19 cellular contexts compared by ENCODE assay signal in the genomic region with DNA sequence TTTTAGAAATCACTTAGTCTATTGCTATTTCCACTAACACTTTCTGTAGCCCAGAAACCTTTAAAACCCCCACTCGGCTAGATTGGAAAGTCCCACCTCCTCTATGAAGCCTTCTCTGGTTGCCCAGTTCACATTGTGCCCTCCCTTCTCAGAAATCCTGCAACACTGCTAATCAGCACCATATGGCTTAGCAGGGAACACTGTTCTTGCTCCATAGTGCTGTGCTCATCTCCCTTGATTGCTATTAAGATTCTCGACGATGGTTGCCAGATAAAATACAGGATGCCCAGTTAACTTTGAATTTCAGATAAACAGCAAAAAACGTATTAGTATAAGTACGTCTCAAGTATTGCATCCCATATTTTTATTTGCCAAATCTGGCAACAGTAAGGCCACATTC. TPM values are rescaled to one million over a fixed set of nuclear protein-coding genes. Genes with fewer than 3 reads are reported as not detected.
DNase-seq lines count a peak whose midpoint lies in the region; ATAC-seq and TF ChIP-seq lines count a peak whose summit lies in the region.
"Had no signal": no experiment of that assay in that cellular context is flagged by ENCODE, and none has a peak within 500 bp of the region (broad histone marks: within the 10 kb centered on the region; RNA-seq: fewer than 3 reads in every experiment).

No MANE protein-coding gene starts in this region.

- DNase-seq in GM23248 (peak; percentile 74), adipocyte (ENCODE audit: low read depth) (peak; percentile 90), fibroblast of villous mesenchyme (ENCODE audit: low read depth) (peak; percentile 80), 8988T (no peak), NCI-H2227 treated with DMSO at 0.1 percent for 48 hours (lab: John Stamatoyannopoulos, UW) (no peak)
- no peak for DNase-seq in activated CD8-positive, alpha-beta T cell treated with anti-CD3 and anti-CD28 coated beads, Interleukin-2, amount 10 ng/mL, durations not matched to agents 7 days and 5 days
- DNase-seq: activated CD4-positive, alpha-beta T cell treated with anti-CD3 and anti-CD28 coated beads for 4 hours; activated CD8-positive, alpha-beta memory T cell treated with anti-CD3 and anti-CD28 coated beads, Interleukin-2, amount 50 U/mL, for 48 hours; activated effector memory CD4-positive, alpha-beta T cell treated with Interleukin-2 at 50 U/mL for 16 hours; activated naive CD8-positive, alpha-beta T cell treated with anti-CD3 and anti-CD28 coated beads, Interleukin-2, amount 50 U/mL, for 24 hours; DMS153; effector CD8-positive, alpha-beta T cell; naive B cell; RPMI8226; upper lobe of left lung had no signal

- no peaks in the 10 kb centered on the region for H3K27me3 Mint-ChIP-seq in activated CD8-positive, alpha-beta T cell treated with anti-CD3 and anti-CD28 coated beads, Interleukin-2, amount 10 ng/mL, durations not matched to agents 7 days and 5 days (ENCODE audit: low read depth)
- H3K27me3 Mint-ChIP-seq: activated naive CD8-positive, alpha-beta T cell treated with anti-CD3 and anti-CD28 coated beads, Interleukin-2, amount 50 U/mL, for 24 hours; naive B cell; stimulated activated naive CD8-positive, alpha-beta T cell treated with anti-CD3 and anti-CD28 coated beads, Interleukin-15, Interleukin-2, amounts not matched to agents 100 ng/mL and 50 ng/mL, for 24 hours had no signal

- no peak overlapping the region for H3K9ac ChIP-seq in GM23248
- no peak overlapping the region for H3K9ac ChIP-seq in adipocyte (ENCODE audit: low read length)

- H3K9me3 ChIP-seq in GM23248 (ENCODE audit: low read depth) (no peaks in the 10 kb centered on the region), adipocyte (ENCODE audit: control insufficient read depth, low read length) (no peaks in the 10 kb centered on the region)
- H3K9me3 ChIP-seq: upper lobe of left lung had no signal

- H3K4me2 ChIP-seq in GM23248 (ENCODE audit: unreplicated experiment): no peak overlapping the region

- H3K4me1 ChIP-seq in GM23248 (ENCODE audit: insufficient read depth) (peaks cover 58% of the 10 kb centered on the region), adipocyte (ENCODE audit: control insufficient read depth, insufficient read depth, low read length) (peaks cover 64% of the 10 kb centered on the region)

- H3K9me3 Mint-ChIP-seq in activated CD8-positive, alpha-beta T cell treated with anti-CD3 and anti-CD28 coated beads, Interleukin-2, amount 10 ng/mL, durations not matched to agents 7 days and 5 days (ENCODE audit: insufficient read depth): no peaks in the 10 kb centered on the region
- H3K9me3 Mint-ChIP-seq: activated naive CD8-positive, alpha-beta T cell treated with anti-CD3 and anti-CD28 coated beads, Interleukin-2, amount 50 U/mL, for 24 hours; CD14-positive monocyte; naive B cell; stimulated activated naive CD8-positive, alpha-beta T cell treated with anti-CD3 and anti-CD28 coated beads, Interleukin-15, Interleukin-2, amounts not matched to agents 100 ng/mL and 50 ng/mL, for 24 hours had no signal

- H3K27ac Mint-ChIP-seq in activated CD8-positive, alpha-beta T cell treated with anti-CD3 and anti-CD28 coated beads, Interleukin-2, amount 10 ng/mL, durations not matched to agents 7 days and 5 days: no peak overlapping the region
- H3K27ac Mint-ChIP-seq: activated naive CD8-positive, alpha-beta T cell treated with anti-CD3 and anti-CD28 coated beads, Interleukin-2, amount 50 U/mL, for 24 hours; CD14-positive monocyte; stimulated activated naive CD8-positive, alpha-beta T cell treated with anti-CD3 and anti-CD28 coated beads, Interleukin-15, Interleukin-2, amounts not matched to agents 100 ng/mL and 50 ng/mL, for 24 hours had no signal

- no peak for TF ChIP-seq CTCF in fibroblast of villous mesenchyme (IDR thresholded peaks at IDR 0.05; ENCODE audit: insufficient read depth, low read depth, low read length)

- peaks cover 27% of the 10 kb centered on the region for H3F3A ChIP-seq in GM23248 (ENCODE audit: insufficient read depth)

- H3K4me3 Mint-ChIP-seq in activated CD8-positive, alpha-beta T cell treated with anti-CD3 and anti-CD28 coated beads, Interleukin-2, amount 10 ng/mL, durations not matched to agents 7 days and 5 days: no peak overlapping the region
- H3K4me3 Mint-ChIP-seq: activated naive CD8-positive, alpha-beta T cell treated with anti-CD3 and anti-CD28 coated beads, Interleukin-2, amount 50 U/mL, for 24 hours; CD14-positive monocyte; stimulated activated naive CD8-positive, alpha-beta T cell treated with anti-CD3 and anti-CD28 coated beads, Interleukin-15, Interleukin-2, amounts not matched to agents 100 ng/mL and 50 ng/mL, for 24 hours had no signal

- H4K20me1 ChIP-seq in GM23248 (ENCODE audit: insufficient read depth): no peaks in the 10 kb centered on the region

- H3K79me2 ChIP-seq in GM23248 (ENCODE audit: insufficient read depth): no peaks in the 10 kb centered on the region

- H3K27me3 ChIP-seq in GM23248 (replicated peaks; ENCODE audit: insufficient read depth) (no peaks in the 10 kb centered on the region), adipocyte (replicated peaks; ENCODE audit: control insufficient read depth, insufficient read depth, low read length) (no peaks in the 10 kb centered on the region)
- H3K27me3 ChIP-seq: upper lobe of left lung had no signal

- H3K36me3 Mint-ChIP-seq in activated CD8-positive, alpha-beta T cell treated with anti-CD3 and anti-CD28 coated beads, Interleukin-2, amount 10 ng/mL, durations not matched to agents 7 days and 5 days (ENCODE audit: low read depth): no peaks in the 10 kb centered on the region
- H3K36me3 Mint-ChIP-seq: CD14-positive monocyte, naive B cell had no signal

- POLR2A ChIA-PET in activated CD8-positive, alpha-beta T cell treated with anti-CD3 and anti-CD28 coated beads, Interleukin-2, amount 10 ng/mL, durations not matched to agents 7 days and 5 days (lab: Charles Lee): no interaction called here

- in situ Hi-C loops in GM23248 (cut with MboI): no loop called here

- no peak overlapping the region for H3K4me3 ChIP-seq in GM23248
- no peak overlapping the region for H3K4me3 ChIP-seq in adipocyte (ENCODE audit: low read length)
- no peak overlapping the region for H3K4me3 ChIP-seq in fibroblast of villous mesenchyme (ENCODE audit: low read depth, low read length)
- H3K4me3 ChIP-seq: upper lobe of left lung had no signal

- 3 to 7% methylated on average over 5 of the region's 5 CpGs for WGBS in GM23248 (ENCODE audit: low coverage in 1 of 2, low lambda C conversion rate in 2 of 2, missing lambda C conversion rate in 2 of 2), 2 experiments

- no peaks in the 10 kb centered on the region for H3K9me2 ChIP-seq in GM23248 (ENCODE audit: insufficient read depth)

- no peak overlapping the region for H2AFZ ChIP-seq in GM23248

- CTCF ChIA-PET in activated CD8-positive, alpha-beta T cell treated with anti-CD3 and anti-CD28 coated beads, Interleukin-2, amount 10 ng/mL, durations not matched to agents 7 days and 5 days (lab: Charles Lee): interaction anchor here (1.0 kb wide), 1 partner anchor 15 kb away, joined by 3 read pairs; no protein-coding TSS in a partner anchor

- H3K36me3 ChIP-seq in GM23248 (ENCODE audit: low read depth) (no peaks in the 10 kb centered on the region), adipocyte (ENCODE audit: control insufficient read depth, insufficient read depth, low read length, severe bottlenecking) (no peaks in the 10 kb centered on the region)
- H3K36me3 ChIP-seq: upper lobe of left lung had no signal

- no peak overlapping the region for H3K27ac ChIP-seq in GM23248
- H3K27ac ChIP-seq: upper lobe of left lung had no signal

- no peak for ATAC-seq in activated CD8-positive, alpha-beta T cell treated with anti-CD3 and anti-CD28 coated beads, Interleukin-2, amount 10 ng/mL, durations not matched to agents 7 days and 5 days
- ATAC-seq in GM18498 (IDR thresholded peaks at IDR 0.05; ENCODE audit: unreplicated experiment): no peak
- ATAC-seq: activated naive CD8-positive, alpha-beta T cell treated with anti-CD3 and anti-CD28 coated beads, Interleukin-2, amount 50 U/mL, for 24 hours; esophagus mucosa had no signal

- H3K4me1 Mint-ChIP-seq in activated CD8-positive, alpha-beta T cell treated with anti-CD3 and anti-CD28 coated beads, Interleukin-2, amount 10 ng/mL, durations not matched to agents 7 days and 5 days (ENCODE audit: low read depth): no peaks in the 10 kb centered on the region
- H3K4me1 Mint-ChIP-seq: activated naive CD8-positive, alpha-beta T cell treated with anti-CD3 and anti-CD28 coated beads, Interleukin-2, amount 50 U/mL, for 24 hours; naive B cell had no signal

RNA-seq across cellular contexts. Expression of gene XPNPEP1, which starts 40.1 kb away (rescaled TPM):
- total RNA-seq in GM23248 (2014; rRNA removed; shearing (Covaris generic)): 108 and 115 TPM in 2 replicates
- 48.1 and 48.2 TPM in 2 replicates for polyA plus RNA-seq in GM23248 (2016; fragmentation: Nextera tagmentation; extraction: Ambion mirVana)
- 86.4 and 90.8 TPM in 2 replicates for total RNA-seq in fibroblast of villous mesenchyme
- 100 to 1,000 TPM; 102 to 106 TPM for total RNA-seq in activated CD8-positive, alpha-beta T cell treated with anti-CD3 and anti-CD28 coated beads, Interleukin-2, amount 10 ng/mL, durations not matched to agents 7 days and 5 days

RNA-seq across cellular contexts. Expression of gene ADD3, which starts 44.3 kb away (rescaled TPM):
- total RNA-seq in GM23248 (2014; rRNA removed; shearing (Covaris generic)): 128 and 1,101 TPM in 2 replicates
- 129 and 133 TPM in 2 replicates for polyA plus RNA-seq in GM23248 (2016; fragmentation: Nextera tagmentation; extraction: Ambion mirVana)
- total RNA-seq in fibroblast of villous mesenchyme: 68.3 and 97.6 TPM in 2 replicates
- total RNA-seq in activated CD8-positive, alpha-beta T cell treated with anti-CD3 and anti-CD28 coated beads, Interleukin-2, amount 10 ng/mL, durations not matched to agents 7 days and 5 days: 100 to 1,000 TPM; 172 to 200 TPM

Comparison
In these comparisons a context has a peak if more than half of its experiments do, and no peak if none do; other contexts are left out.
1. DNase-seq: peak in GM23248 (single experiment), adipocyte (single experiment) and fibroblast of villous mesenchyme (single experiment); none in 8988T (single experiment), activated CD8-positive, alpha-beta T cell treated with anti-CD3 and anti-CD28 coated beads, Interleukin-2, amount 10 ng/mL, durations not matched to agents 7 days and 5 days (single experiment) and NCI-H2227 treated with DMSO at 0.1 percent for 48 hours (single experiment).